Comparison of ENCODE assay signal across 13 cellular contexts in genomic region chr15:74569731-74570070, GRCh38.
"Had no signal": no experiment of that assay in that cellular context is flagged by ENCODE, and none has a peak within 500 bp of the region (broad histone marks: within the 10 kb centered on the region; RNA-seq: fewer than 3 reads in every experiment).

No MANE protein-coding gene starts in this region.

- ATAC-seq: foreskin keratinocyte; left lobe of liver; stimulated activated memory B cell treated with anti-CD40 and anti-IgM and Interleukin-4, amounts not matched to agents 10 μg/mL and 1 μg/mL and 100 μg/mL, for 72 hours had no signal

- H3K4me3 Mint-ChIP-seq: activated naive CD4-positive, alpha-beta T cell treated with anti-CD3 and anti-CD28 coated beads for 36 hours; endodermal cell; stimulated activated memory B cell treated with anti-CD40 and anti-IgM and Interleukin-4, amounts not matched to agents 10 μg/mL and 1 μg/mL and 100 μg/mL, for 72 hours had no signal

- H3K36me3 ChIP-seq: ovary had no signal

- H3K27me3 ChIP-seq: foreskin keratinocyte, heart left ventricle, ovary had no signal

- H3K27me3 Mint-ChIP-seq: stimulated activated memory B cell treated with anti-CD40 and anti-IgM and Interleukin-4, amounts not matched to agents 10 μg/mL and 1 μg/mL and 100 μg/mL, for 72 hours had no signal

- H3K9me3 Mint-ChIP-seq: activated naive CD4-positive, alpha-beta T cell treated with anti-CD3 and anti-CD28 coated beads for 36 hours; endodermal cell; stimulated activated memory B cell treated with anti-CD40 and anti-IgM and Interleukin-4, amounts not matched to agents 10 μg/mL and 1 μg/mL and 100 μg/mL, for 72 hours had no signal

- H3K27ac Mint-ChIP-seq: activated naive CD4-positive, alpha-beta T cell treated with anti-CD3 and anti-CD28 coated beads for 36 hours; endodermal cell had no signal

- DNase-seq: activated CD4-positive, alpha-beta T cell treated with anti-CD3 and anti-CD28 coated beads for 1 hour; activated CD4-positive, alpha-beta T cell treated with anti-CD3 and anti-CD28 coated beads, Interleukin-2, amount 50 U/mL, for 48 hours; activated CD8-positive, alpha-beta memory T cell treated with anti-CD3 and anti-CD28 coated beads, Interleukin-2, amount 50 U/mL, for 4 hours; activated naive CD4-positive, alpha-beta T cell treated with anti-CD3 and anti-CD28 coated beads for 36 hours; foreskin keratinocyte; heart left ventricle; mammary epithelial cell; ovary; SIG-M5 had no signal

- H3K4me3 ChIP-seq: heart left ventricle, ovary, smooth muscle cell had no signal

- H3K9me3 ChIP-seq: heart left ventricle, ovary had no signal

- H3K27ac ChIP-seq: foreskin keratinocyte, ovary had no signal
